ENCODE assay signal across 26 cellular contexts in genomic region chr11:73750238-73750637, GRCh38. TPM values are rescaled to one million over a fixed set of nuclear protein-coding genes. Genes with fewer than 3 reads are reported as not detected.
A peak's percentile ranks its signal among the peaks of the same experiment; 100 is the strongest.
DNase-seq lines count a peak whose midpoint lies in the region; ATAC-seq and TF ChIP-seq lines count a peak whose summit lies in the region.
"Had no signal": no experiment of that assay in that cellular context is flagged by ENCODE, and none has a peak within 500 bp of the region (broad histone marks: within the 10 kb centered on the region; RNA-seq: fewer than 3 reads in every experiment).

No MANE protein-coding gene starts in this region.

- no peak overlapping the region for H3K27ac ChIP-seq in naive thymus-derived CD4-positive, alpha-beta T cell (ENCODE audit: low read depth, low read length)
- H3K27ac ChIP-seq in esophagus squamous epithelium: no peak overlapping the region
- H3K27ac ChIP-seq in esophagus muscularis mucosa (replicated peaks in 1 of 4): no peak overlapping the region
- H3K27ac ChIP-seq: gastroesophageal sphincter, prostate gland, sigmoid colon, transverse colon, VCaP had no signal

- TF ChIP-seq EP300 in esophagus muscularis mucosa (IDR thresholded peaks at IDR 0.05): no peak

- H3K4me1 ChIP-seq in naive thymus-derived CD4-positive, alpha-beta T cell (ENCODE audit: control insufficient read depth in 2 of 2, insufficient read depth in 2 of 2, low read length in 2 of 2): peaks cover 0 to 6% of the 10 kb centered on the region in 2 donors
- H3K4me1 ChIP-seq in esophagus squamous epithelium (peaks cover 0 to 46% (median 4%) of the 10 kb centered on the region in 3 donors), esophagus muscularis mucosa (peaks cover 10 to 62% (median 55%) of the 10 kb centered on the region in 4 donors)
- H3K4me1 ChIP-seq: prostate gland had no signal

- intact Hi-C loops in CD14-positive monocyte (cut with micrococcal nuclease) (loop anchor here in 1 of 2 donors (5.0 kb wide), 1 partner anchor 37 kb away; the partner anchor contains the start of gene MRPL48), esophagus squamous epithelium (cut with DNase I) (no loop called here), esophagus muscularis mucosa (cut with DNase I) (no loop called here)
- intact Hi-C loops in naive thymus-derived CD4-positive, alpha-beta T cell (cut with micrococcal nuclease): no loop called here

- H3K27me3 ChIP-seq in naive thymus-derived CD4-positive, alpha-beta T cell (ENCODE audit: control insufficient read depth in 2 of 2, insufficient read depth in 2 of 2, low read length in 2 of 2): no peaks in the 10 kb centered on the region
- H3K27me3 ChIP-seq in esophagus squamous epithelium: no peaks in the 10 kb centered on the region
- H3K27me3 ChIP-seq in esophagus muscularis mucosa: no peaks in the 10 kb centered on the region
- H3K27me3 ChIP-seq: gastroesophageal sphincter, sigmoid colon, transverse colon had no signal

- no peaks in the 10 kb centered on the region for H3K27me3 Mint-ChIP-seq in CD14-positive monocyte (ENCODE audit: low read depth in 3 of 3)
- H3K27me3 Mint-ChIP-seq in chondrocyte (ENCODE audit: low read depth): no peaks in the 10 kb centered on the region
- no peaks in the 10 kb centered on the region for H3K27me3 Mint-ChIP-seq in naive thymus-derived CD4-positive, alpha-beta T cell
- H3K27me3 Mint-ChIP-seq: activated naive CD4-positive, alpha-beta T cell treated with anti-CD3 and anti-CD28 coated beads, Interleukin-2, amount 50 U/mL, for 24 hours; memory B cell had no signal

- CTCF ChIA-PET in naive thymus-derived CD4-positive, alpha-beta T cell (lab: Charles Lee): no interaction called here

- POLR2A ChIA-PET in naive thymus-derived CD4-positive, alpha-beta T cell (lab: Charles Lee): no interaction called here

- H3K4me1 Mint-ChIP-seq in CD14-positive monocyte: peaks cover 34% of the 10 kb centered on the region
- peaks cover 53% of the 10 kb centered on the region for H3K4me1 Mint-ChIP-seq in chondrocyte (ENCODE audit: low read depth)
- peaks cover 35 to 67% (median 60%) of the 10 kb centered on the region in 7 donors for H3K4me1 Mint-ChIP-seq in naive thymus-derived CD4-positive, alpha-beta T cell

- TF ChIP-seq POLR2A in esophagus squamous epithelium (IDR thresholded peaks at IDR 0.05): no peak
- no peak for TF ChIP-seq POLR2A in esophagus muscularis mucosa (IDR thresholded peaks at IDR 0.05; ENCODE audit: low read depth)

- 66 to 73% methylated on average over 5 of the region's 5 CpGs for WGBS in esophagus squamous epithelium, 2 donors
- WGBS in esophagus muscularis mucosa: 53% methylated on average over 5 of the region's 5 CpGs

- H3K36me3 ChIP-seq in naive thymus-derived CD4-positive, alpha-beta T cell (ENCODE audit: control insufficient read depth in 2 of 3, insufficient read depth in 3 of 3, low read length in 3 of 3): no peaks in the 10 kb centered on the region
- H3K36me3 ChIP-seq in esophagus squamous epithelium (peaks cover 0 to 12% (median 0%) of the 10 kb centered on the region in 3 donors), esophagus muscularis mucosa (no peaks in the 10 kb centered on the region)
- H3K36me3 ChIP-seq: gastroesophageal sphincter, prostate gland, sigmoid colon, transverse colon had no signal

- ATAC-seq in naive thymus-derived CD4-positive, alpha-beta T cell: peak; percentile 59
- no peak for ATAC-seq in stimulated activated naive CD8-positive, alpha-beta T cell treated with anti-CD3 and anti-CD28 coated beads, Interleukin-15, Interleukin-2, amounts not matched to agents 100 U/mL and 50 U/mL, for 24 hours
- ATAC-seq: gastroesophageal sphincter, HCT116 had no signal

- DNase-seq in CD14-positive monocyte (ENCODE audit: low spot score) (no peak), KBM-7 (peak; percentile 67), chondrocyte (ENCODE audit: low spot score) (no peak), esophagus squamous epithelium (lab: John Stamatoyannopoulos, UW) (no peak), kidney tubule cell (ENCODE audit: low spot score) (no peak), esophagus muscularis mucosa (ENCODE audit: extremely low spot score) (no peak)
- DNase-seq in naive thymus-derived CD4-positive, alpha-beta T cell: no peak
- DNase-seq in stimulated activated naive CD8-positive, alpha-beta T cell treated with anti-CD3 and anti-CD28 coated beads, Interleukin-15, Interleukin-2, amounts not matched to agents 100 U/mL and 50 U/mL, for 24 hours: no peak
- DNase-seq: activated CD4-positive, alpha-beta T cell treated with anti-CD3 and anti-CD28 coated beads for 4 hours; activated CD8-positive, alpha-beta memory T cell treated with anti-CD3 and anti-CD28 coated beads for 24 hours; DMS53; hippocampal formation; NCI-H1092; NCI-H187; NCI-H2171; OCI-M1; Right ventricle myocardium superior; sigmoid colon; stimulated activated CD4-positive, alpha-beta T cell treated with anti-CD3 and anti-CD28 coated beads, Interleukin-4, amount 100 ng/mL, for 1 hour; transverse colon had no signal

- TF ChIP-seq CTCF in CD14-positive monocyte (IDR thresholded peaks at IDR 0.05) (no peak), chondrocyte (IDR thresholded peaks at IDR 0.05) (no peak), esophagus squamous epithelium (IDR thresholded peaks at IDR 0.05) (no peak), esophagus muscularis mucosa (IDR thresholded peaks at IDR 0.05) (no peak)

- in situ Hi-C loops in KBM-7 (cut with MboI; ENCODE audit: low pct_unique_long_range_greater_than_20kb, low sequenced_read_pairs): no loop called here

- H3K36me3 Mint-ChIP-seq in CD14-positive monocyte (peaks cover 4 to 12% of the 10 kb centered on the region in 2 donors), chondrocyte (ENCODE audit: low read depth) (peaks cover 1% of the 10 kb centered on the region)
- peaks cover 0 to 11% (median 8%) of the 10 kb centered on the region in 5 donors for H3K36me3 Mint-ChIP-seq in naive thymus-derived CD4-positive, alpha-beta T cell

- H3K27ac Mint-ChIP-seq in CD14-positive monocyte: peak overlapping the region in 5 of 7 donors; percentile 12 to 79 (median 74)
- H3K27ac Mint-ChIP-seq in chondrocyte (ENCODE audit: unreplicated experiment): peak overlapping the region; percentile 36
- no peak overlapping the region for H3K27ac Mint-ChIP-seq in naive thymus-derived CD4-positive, alpha-beta T cell
- H3K27ac Mint-ChIP-seq: activated naive CD4-positive, alpha-beta T cell treated with anti-CD3 and anti-CD28 coated beads, Interleukin-2, amount 50 U/mL, for 24 hours; memory B cell had no signal

- H3K9me3 ChIP-seq in naive thymus-derived CD4-positive, alpha-beta T cell (ENCODE audit: control insufficient read depth in 2 of 3, low read length in 3 of 3): no peaks in the 10 kb centered on the region
- H3K9me3 ChIP-seq in esophagus squamous epithelium: no peaks in the 10 kb centered on the region
- no peaks in the 10 kb centered on the region for H3K9me3 ChIP-seq in esophagus muscularis mucosa
- H3K9me3 ChIP-seq: gastroesophageal sphincter, prostate gland, sigmoid colon, transverse colon had no signal

- H3K4me3 Mint-ChIP-seq in CD14-positive monocyte: no peak overlapping the region
- no peak overlapping the region for H3K4me3 Mint-ChIP-seq in chondrocyte (ENCODE audit: unreplicated experiment)
- peak overlapping the region in 1 of 10 donors; percentile 37 for H3K4me3 Mint-ChIP-seq in naive thymus-derived CD4-positive, alpha-beta T cell
- H3K4me3 Mint-ChIP-seq: activated naive CD4-positive, alpha-beta T cell treated with anti-CD3 and anti-CD28 coated beads, Interleukin-2, amount 50 U/mL, for 24 hours; memory B cell had no signal

- H3K4me3 ChIP-seq in naive thymus-derived CD4-positive, alpha-beta T cell (ENCODE audit: low read length): no peak overlapping the region
- H3K4me3 ChIP-seq in esophagus squamous epithelium (no peak overlapping the region), esophagus muscularis mucosa (no peak overlapping the region)
- H3K4me3 ChIP-seq: gastroesophageal sphincter, prostate gland, sigmoid colon, transverse colon had no signal

- H3K9me3 Mint-ChIP-seq in CD14-positive monocyte (no peaks in the 10 kb centered on the region), chondrocyte (ENCODE audit: low read depth) (no peaks in the 10 kb centered on the region)
- no peaks in the 10 kb centered on the region for H3K9me3 Mint-ChIP-seq in naive thymus-derived CD4-positive, alpha-beta T cell
- H3K9me3 Mint-ChIP-seq: activated naive CD4-positive, alpha-beta T cell treated with anti-CD3 and anti-CD28 coated beads, Interleukin-2, amount 50 U/mL, for 24 hours; memory B cell had no signal

RNA-seq across cellular contexts. Expression of gene RAB6A, which starts 10.6 kb away (rescaled TPM):
- polyA plus RNA-seq in CD14-positive monocyte: 10 to 100 TPM; 78.6 to 91.3 TPM
- 173 to 188 TPM (median 185 TPM) in 3 replicates for total RNA-seq in chondrocyte
- 10 to 100 TPM; 54.9 to 94.5 (median 80.0) TPM for total RNA-seq in naive thymus-derived CD4-positive, alpha-beta T cell
- polyA plus RNA-seq in naive thymus-derived CD4-positive, alpha-beta T cell: 10 to 100 TPM; 71.6 to 93.6 TPM
- 100 to 1,000 TPM; 115 to 234 (median 161) TPM for total RNA-seq in esophagus squamous epithelium
- total RNA-seq in esophagus muscularis mucosa: 100 to 1,000 TPM; 107 to 161 (median 134) TPM

RNA-seq across cellular contexts. Expression of gene MRPL48, which starts 37.4 kb away (rescaled TPM):
- 10 to 100 TPM; 42.9 to 43.1 TPM for polyA plus RNA-seq in CD14-positive monocyte
- total RNA-seq in chondrocyte: 21.2 to 29.8 TPM (median 25.8 TPM) in 3 replicates
- 10 to 100 TPM; 20.3 to 50.6 (median 25.5) TPM for total RNA-seq in naive thymus-derived CD4-positive, alpha-beta T cell
- polyA plus RNA-seq in naive thymus-derived CD4-positive, alpha-beta T cell: 10 to 100 TPM; 68.6 to 88.7 TPM
- total RNA-seq in esophagus squamous epithelium: 10 to 100 TPM in 3 of 4 donors, 1 to 10 TPM in 1; 9.2 to 23.5 (median 18.8) TPM
- total RNA-seq in esophagus muscularis mucosa: 10 to 100 TPM in 3 of 4 donors, 1 to 10 TPM in 1; 8.9 to 18.4 (median 11.5) TPM

Comparison
In these comparisons a context has a peak if more than half of its experiments do, and no peak if none do; other contexts are left out.
1. H3K27ac Mint-ChIP-seq: peak in CD14-positive monocyte (5 of 7) and chondrocyte (single experiment); none in naive thymus-derived CD4-positive, alpha-beta T cell (0 of 9).